Comparison of ENCODE assay signal across 1 cellular context in genomic region chr7:35691827-35692307, GRCh38.
A peak's percentile ranks its signal among the peaks of the same experiment; 100 is the strongest.
TF ChIP-seq lines count a peak whose summit lies in the region.

No MANE protein-coding gene starts in this region.

TF ChIP-seq in HepG2, 621 proteins besides CTCF, POLR2A, EP300 and RAD21 (continued from another document):
- peak; percentile 90 for TF ChIP-seq HNF1A (IDR thresholded peaks at IDR 0.05; ENCODE audit: low read depth)
- TF ChIP-seq HNF1A (CRISPR knock-in tag; IDR thresholded peaks at IDR 0.05; ENCODE audit: borderline replicate concordance): peak; percentile 89
- TF ChIP-seq ZNF770 (CRISPR knock-in tag; IDR thresholded peaks at IDR 0.05): peak; percentile 43; the same call in 1 of the 2 replicates
- no peak for TF ChIP-seq GATAD1 (CRISPR knock-in tag; IDR thresholded peaks at IDR 0.05)
- TF ChIP-seq NFIB (CRISPR knock-in tag; IDR thresholded peaks at IDR 0.05; ENCODE audit: borderline replicate concordance): no peak
- peak; percentile 90 for TF ChIP-seq CBX5 (CRISPR knock-in tag; IDR thresholded peaks at IDR 0.05; ENCODE audit: borderline replicate concordance)
- TF ChIP-seq PAX8 (CRISPR knock-in tag; IDR thresholded peaks at IDR 0.05; ENCODE audit: borderline replicate concordance): no peak
- peak; percentile 100 for TF ChIP-seq ZNF780A (CRISPR knock-in tag; IDR thresholded peaks at IDR 0.05)
- TF ChIP-seq HMGA1 (CRISPR knock-in tag; conservative IDR thresholded peaks at IDR 0.05): no peak
- peak; percentile 60; the same call in 1 of the 2 replicates for TF ChIP-seq HOMEZ (CRISPR knock-in tag; IDR thresholded peaks at IDR 0.05; ENCODE audit: low read depth)
- no peak for TF ChIP-seq ZNF7 (CRISPR knock-in tag; IDR thresholded peaks at IDR 0.05)
- TF ChIP-seq ZBTB33 (CRISPR knock-in tag; IDR thresholded peaks at IDR 0.05): peak; percentile 75
- 0 out of 2 replicates have a peak, but pooled peaks have one; percentile 13 for TF ChIP-seq FOXA3 (CRISPR knock-in tag; IDR thresholded peaks at IDR 0.05)
- peak; percentile 83 for TF ChIP-seq HNRNPUL1 (IDR thresholded peaks at IDR 0.05; ENCODE audit: low read depth, low read length)
- no peak for TF ChIP-seq PAXIP1 (CRISPR knock-in tag; conservative IDR thresholded peaks at IDR 0.05)
- 0 out of 2 replicates have a peak, but pooled peaks have one; percentile 16 for TF ChIP-seq ZMYM4 (CRISPR knock-in tag; IDR thresholded peaks at IDR 0.05)
- 0 out of 2 replicates have a peak, but pooled peaks have one; percentile 36 for TF ChIP-seq HNF1B (CRISPR knock-in tag; IDR thresholded peaks at IDR 0.05)
- TF ChIP-seq ZFP36 (IDR thresholded peaks at IDR 0.05; ENCODE audit: borderline replicate concordance, low read depth, low read length, partially characterized antibody): peak; percentile 98
